ENCODE assay signal across 14 cellular contexts in the genomic region with DNA sequence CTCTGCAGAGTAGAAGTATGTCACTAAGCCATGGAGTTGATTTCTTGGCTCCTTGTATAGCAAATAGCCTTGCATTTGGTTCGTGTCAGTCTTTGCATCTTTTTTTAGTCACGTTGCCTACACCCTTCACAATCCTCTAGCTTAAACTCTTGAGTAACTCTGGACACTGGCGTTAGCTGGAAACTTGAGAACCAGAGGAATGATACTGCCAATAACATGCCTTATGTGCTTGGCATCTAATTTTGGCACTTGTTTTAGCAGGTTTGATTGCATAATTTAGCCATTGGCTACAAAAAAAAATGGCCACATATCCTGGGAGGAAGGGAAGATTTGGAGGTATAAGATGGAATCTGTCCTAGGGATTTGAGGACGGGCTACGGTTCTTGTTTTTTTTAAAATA.
A peak's percentile ranks its signal among the peaks of the same experiment; 100 is the strongest.
DNase-seq lines count a peak whose midpoint lies in the region; ATAC-seq, FAIRE-seq and TF ChIP-seq lines count a peak whose summit lies in the region.
"Had no signal": no experiment of that assay in that cellular context is flagged by ENCODE, and none has a peak within 500 bp of the region (broad histone marks: within the 10 kb centered on the region; RNA-seq: fewer than 3 reads in every experiment).

No MANE protein-coding gene starts in this region.

- H3K9me3 Mint-ChIP-seq in activated CD4-positive, alpha-beta T cell treated with anti-CD3 and anti-CD28 coated beads, Interleukin-2, amount 10 ng/mL, durations not matched to agents 24 days and 14 days, result peaks cover 14% of the 10 kb centered on the region
- no peaks in the 10 kb centered on the region for H3K9me3 Mint-ChIP-seq in activated CD4-positive, alpha-beta T cell treated with anti-CD3 and anti-CD28 coated beads for 36 hours (ENCODE audit: low read depth)
- H3K9me3 Mint-ChIP-seq in type B pancreatic cell, result peaks cover 5% of the 10 kb centered on the region
- H3K9me3 Mint-ChIP-seq in activated naive CD4-positive, alpha-beta T cell treated with anti-CD3 and anti-CD28 coated beads, Interleukin-2, amount 50 U/mL, for 72 hours, result peaks cover 7 to 19% of the 10 kb centered on the region in 2 donors
- H3K9me3 Mint-ChIP-seq: H9 had no signal

- H4K20me1 ChIP-seq in mammary epithelial cell (ENCODE audit: insufficient read depth, low read length), result no peaks in the 10 kb centered on the region

- H3K27me3 ChIP-seq in mammary epithelial cell (ENCODE audit: insufficient read depth, low read length) (no peaks in the 10 kb centered on the region), right cardiac atrium (ENCODE audit: control insufficient read depth, insufficient read depth) (no peaks in the 10 kb centered on the region)
- H3K27me3 ChIP-seq: adrenal gland, tibial nerve had no signal

- 6% methylated on average over 5 of the region's 5 CpGs for WGBS in mammary epithelial cell (ENCODE audit: low coverage, missing lambda C conversion rate)
- whole genome bisulfite sequencing in right cardiac atrium, result 64% methylated on average over 5 of the region's 5 CpGs

- FAIRE-seq in urothelium cell line (lab: Jason Lieb, UNC), result peak; percentile 63
- FAIRE-seq: A549, RCC 7860 had no signal

- intact Hi-C loops in activated CD4-positive, alpha-beta T cell treated with anti-CD3 and anti-CD28 coated beads, Interleukin-2, amount 10 ng/mL, durations not matched to agents 24 days and 14 days (cut with micrococcal nuclease), result no loop called here
- intact Hi-C loops in activated CD4-positive, alpha-beta T cell treated with anti-CD3 and anti-CD28 coated beads for 36 hours (cut with DNase I, micrococcal nuclease), result no loop called here
- intact Hi-C loops in mammary epithelial cell (cut with micrococcal nuclease), result loop anchor here (5.0 kb wide), 1 partner anchor 38 kb away; no protein-coding TSS in a partner anchor
- intact Hi-C loops in right cardiac atrium (cut with DNase I), result no loop called here

- H3K27ac ChIP-seq in mammary epithelial cell (ENCODE audit: insufficient read depth, low read depth, low read length), result no peak overlapping the region
- H3K27ac ChIP-seq in right cardiac atrium (ENCODE audit: low read length), result peak overlapping the region; percentile 17
- H3K27ac ChIP-seq: A549, adrenal gland, tibial nerve had no signal

- ATAC-seq in activated CD4-positive, alpha-beta T cell treated with anti-CD3 and anti-CD28 coated beads for 36 hours, result no peak
- peak; percentile 71 to 73 for ATAC-seq in right cardiac atrium
- ATAC-seq in GM18517 (IDR thresholded peaks at IDR 0.05; ENCODE audit: unreplicated experiment), result no peak
- ATAC-seq in activated naive CD4-positive, alpha-beta T cell treated with anti-CD3 and anti-CD28 coated beads, Interleukin-2, amount 50 U/mL, for 72 hours, result no peak
- ATAC-seq: A549 had no signal

- no peak for DNase-seq in activated CD4-positive, alpha-beta T cell treated with anti-CD3 and anti-CD28 coated beads, Interleukin-2, amount 10 ng/mL, durations not matched to agents 24 days and 14 days
- DNase-seq in activated CD4-positive, alpha-beta T cell treated with anti-CD3 and anti-CD28 coated beads for 36 hours, result no peak
- DNase-seq in mammary epithelial cell (peak; percentile 87), right cardiac atrium (no peak), urothelium cell line (ENCODE audit: low spot score) (no peak), type B pancreatic cell (ENCODE audit: extremely low spot score, unreplicated experiment) (no peak)
- no peak for DNase-seq in activated naive CD4-positive, alpha-beta T cell treated with anti-CD3 and anti-CD28 coated beads, Interleukin-2, amount 50 U/mL, for 72 hours (ENCODE audit: low spot score in 2 of 2)
- DNase-seq: adrenal gland, H9, NCI-H2171 treated with DMSO at 0.1 percent for 48 hours had no signal

- CTCF ChIA-PET in activated CD4-positive, alpha-beta T cell treated with anti-CD3 and anti-CD28 coated beads for 36 hours (lab: Charles Lee), result interaction anchor here (1.0 kb wide), 1 partner anchor 27 kb away, joined by 4 read pairs; no protein-coding TSS in a partner anchor
- CTCF ChIA-PET in mammary epithelial cell (lab: Charles Lee; ENCODE audit: low non-redundant PET), result no interaction called here

- H3K27me3 Mint-ChIP-seq in activated CD4-positive, alpha-beta T cell treated with anti-CD3 and anti-CD28 coated beads, Interleukin-2, amount 10 ng/mL, durations not matched to agents 24 days and 14 days, result no peaks in the 10 kb centered on the region
- H3K27me3 Mint-ChIP-seq in activated CD4-positive, alpha-beta T cell treated with anti-CD3 and anti-CD28 coated beads for 36 hours, result no peaks in the 10 kb centered on the region
- H3K27me3 Mint-ChIP-seq in type B pancreatic cell, result no peaks in the 10 kb centered on the region

- no peaks in the 10 kb centered on the region for H3K9me3 ChIP-seq in mammary epithelial cell (replicated peaks; ENCODE audit: insufficient read depth, low read length)
- no peaks in the 10 kb centered on the region for H3K9me3 ChIP-seq in right cardiac atrium (ENCODE audit: control insufficient read depth, low read length)
- H3K9me3 ChIP-seq: A549, adrenal gland, tibial nerve had no signal

- H3K4me1 ChIP-seq in mammary epithelial cell (ENCODE audit: insufficient read depth, low read length) (peaks cover 13% of the 10 kb centered on the region), right cardiac atrium (ENCODE audit: control insufficient read depth, insufficient read depth, low read length) (peaks cover 3% of the 10 kb centered on the region)
- H3K4me1 ChIP-seq: A549 had no signal

- POLR2A ChIA-PET in activated CD4-positive, alpha-beta T cell treated with anti-CD3 and anti-CD28 coated beads for 36 hours (lab: Charles Lee), result no interaction called here

- H3K36me3 Mint-ChIP-seq in activated CD4-positive, alpha-beta T cell treated with anti-CD3 and anti-CD28 coated beads, Interleukin-2, amount 10 ng/mL, durations not matched to agents 24 days and 14 days (ENCODE audit: low read depth), result peaks cover 56% of the 10 kb centered on the region
- peaks cover 33% of the 10 kb centered on the region for H3K36me3 Mint-ChIP-seq in activated CD4-positive, alpha-beta T cell treated with anti-CD3 and anti-CD28 coated beads for 36 hours (ENCODE audit: low read depth)
- H3K36me3 Mint-ChIP-seq in type B pancreatic cell, result peaks cover 28% of the 10 kb centered on the region
- H3K36me3 Mint-ChIP-seq in activated naive CD4-positive, alpha-beta T cell treated with anti-CD3 and anti-CD28 coated beads, Interleukin-2, amount 50 U/mL, for 72 hours, result peaks cover 11 to 51% of the 10 kb centered on the region in 2 donors

- in situ Hi-C loops in mammary epithelial cell (cut with MboI; ENCODE audit: low sequenced_read_pairs in 2 of 2), result no loop called here

- dilution Hi-C loops in mammary epithelial cell (cut with HindIII; ENCODE audit: low sequenced_read_pairs), result no loop called here

- H3K4me1 Mint-ChIP-seq in activated CD4-positive, alpha-beta T cell treated with anti-CD3 and anti-CD28 coated beads, Interleukin-2, amount 10 ng/mL, durations not matched to agents 24 days and 14 days, result peaks cover 43% of the 10 kb centered on the region
- peaks cover 62% of the 10 kb centered on the region for H3K4me1 Mint-ChIP-seq in activated CD4-positive, alpha-beta T cell treated with anti-CD3 and anti-CD28 coated beads for 36 hours
- H3K4me1 Mint-ChIP-seq in type B pancreatic cell (ENCODE audit: unreplicated experiment), result no peaks in the 10 kb centered on the region

- no peak overlapping the region for H2AFZ ChIP-seq in mammary epithelial cell (ENCODE audit: low read depth, low read length)

- peaks cover 44% of the 10 kb centered on the region for H3K79me2 ChIP-seq in mammary epithelial cell (ENCODE audit: insufficient read depth, low read length)

- no peaks in the 10 kb centered on the region for H3K36me3 ChIP-seq in mammary epithelial cell (ENCODE audit: insufficient read depth, low read length)
- H3K36me3 ChIP-seq: adrenal gland, tibial nerve had no signal

- H3K4me3 ChIP-seq in mammary epithelial cell (replicated peaks in 1 of 3; ENCODE audit: insufficient read depth in 1 of 3, low read depth in 2 of 3, low read length in 3 of 3) (no peak overlapping the region), right cardiac atrium (ENCODE audit: low read length) (no peak overlapping the region)
- H3K4me3 ChIP-seq: A549, adrenal gland, tibial nerve had no signal

- BruUV-seq in mammary epithelial cell (replicated peaks; lab: Mats Ljungman, UMichigan), result no TSS peak

- TF ChIP-seq CTCF in mammary epithelial cell (conservative IDR thresholded peaks at IDR 0.05 in 1 of 2, IDR thresholded peaks at IDR 0.05 in 1 of 2; ENCODE audit: extremely low read depth in 1 of 2, insufficient read depth in 1 of 2, low read depth in 1 of 2, low read length in 2 of 2) (no peak), type B pancreatic cell (conservative IDR thresholded peaks at IDR 0.05) (no peak)

- peak overlapping the region; percentile 14 for H3K4me2 ChIP-seq in mammary epithelial cell (ENCODE audit: insufficient read depth, low read depth, low read length)
- H3K4me2 ChIP-seq: A549 had no signal

- H3K9ac ChIP-seq in mammary epithelial cell (ENCODE audit: insufficient read depth, low read length), result no peak overlapping the region

- no peak overlapping the region for H3K4me3 Mint-ChIP-seq in activated CD4-positive, alpha-beta T cell treated with anti-CD3 and anti-CD28 coated beads, Interleukin-2, amount 10 ng/mL, durations not matched to agents 24 days and 14 days
- H3K4me3 Mint-ChIP-seq in activated CD4-positive, alpha-beta T cell treated with anti-CD3 and anti-CD28 coated beads for 36 hours, result no peak overlapping the region
- H3K4me3 Mint-ChIP-seq in type B pancreatic cell, result no peak overlapping the region
- H3K4me3 Mint-ChIP-seq: H9 had no signal

- peak overlapping the region; percentile 31 for H3K27ac Mint-ChIP-seq in activated CD4-positive, alpha-beta T cell treated with anti-CD3 and anti-CD28 coated beads, Interleukin-2, amount 10 ng/mL, durations not matched to agents 24 days and 14 days
- H3K27ac Mint-ChIP-seq in activated CD4-positive, alpha-beta T cell treated with anti-CD3 and anti-CD28 coated beads for 36 hours, result no peak overlapping the region
- H3K27ac Mint-ChIP-seq in type B pancreatic cell, result no peak overlapping the region
- H3K27ac Mint-ChIP-seq in activated naive CD4-positive, alpha-beta T cell treated with anti-CD3 and anti-CD28 coated beads, Interleukin-2, amount 50 U/mL, for 72 hours, result no peak overlapping the region
- H3K27ac Mint-ChIP-seq: H9 had no signal

Comparison
In these comparisons a context has a peak if more than half of its experiments do, and no peak if none do; other contexts are left out.
1. ATAC-seq: peak in right cardiac atrium (2 of 2); none in activated CD4-positive, alpha-beta T cell treated with anti-CD3 and anti-CD28 coated beads for 36 hours (single experiment), GM18517 (single experiment) and activated naive CD4-positive, alpha-beta T cell treated with anti-CD3 and anti-CD28 coated beads, Interleukin-2, amount 50 U/mL, for 72 hours (0 of 2).